In genomic region chr4:7928711-7929505, GRCh38 we compare ENCODE assay signal across 9 cellular contexts. TPM values are rescaled to one million over a fixed set of nuclear protein-coding genes. Genes with fewer than 3 reads are reported as not detected.
A peak's percentile ranks its signal among the peaks of the same experiment; 100 is the strongest.
DNase-seq lines count a peak whose midpoint lies in the region; ATAC-seq and TF ChIP-seq lines count a peak whose summit lies in the region.
"Had no signal": no experiment of that assay in that cellular context is flagged by ENCODE, and none has a peak within 500 bp of the region (broad histone marks: within the 10 kb centered on the region; RNA-seq: fewer than 3 reads in every experiment).

No MANE protein-coding gene starts in this region.

- H4K20me1 ChIP-seq in osteoblast (ENCODE audit: insufficient read depth, low read length), result peaks cover 81% of the 10 kb centered on the region

- H3K27me3 ChIP-seq in osteoblast (ENCODE audit: insufficient read depth, low read length), result no peaks in the 10 kb centered on the region

- peaks cover 99% of the 10 kb centered on the region for H3K79me2 ChIP-seq in osteoblast (ENCODE audit: insufficient read depth, low read length)

- peaks cover 51% of the 10 kb centered on the region for H3K36me3 ChIP-seq in osteoblast (ENCODE audit: insufficient read depth, low read length)

- no peak for ATAC-seq in GM18867 (IDR thresholded peaks at IDR 0.05; ENCODE audit: unreplicated experiment)

- H3K4me3 ChIP-seq in fibroblast of pulmonary artery (replicated peaks; ENCODE audit: low read depth, low read length) (no peak overlapping the region), osteoblast (ENCODE audit: insufficient read depth, low read length) (no peak overlapping the region)

- H2AFZ ChIP-seq in osteoblast (ENCODE audit: low read length), result no peak overlapping the region

- peak; percentile 45 for DNase-seq in ELR (ENCODE audit: low read depth)
- DNase-seq in SW480 (ENCODE audit: low spot score), result peak; percentile 28
- DNase-seq in fibroblast of pulmonary artery (ENCODE audit: low read depth), result no peak
- DNase-seq in osteoblast (ENCODE audit: insufficient read length, low spot score, missing footprints), result no peak
- no peak for DNase-seq in activated T-cell treated with anti-CD3 and anti-CD28 coated beads, Interleukin-2, amount 50 U/mL, for 48 hours
- DNase-seq in germinal center (ENCODE audit: low spot score), result no peak
- no peak for DNase-seq in KBM-7
- DNase-seq: OCI-M1 had no signal

- TF ChIP-seq CTCF in fibroblast of pulmonary artery (IDR thresholded peaks at IDR 0.05; ENCODE audit: low read length, missing control alignments) (peak; percentile 22), osteoblast (IDR thresholded peaks at IDR 0.05; ENCODE audit: extremely low read depth, low read depth, low read length) (peak; percentile 36)

- H3K4me2 ChIP-seq in osteoblast (ENCODE audit: insufficient read depth, low read length), result no peak overlapping the region

- in situ Hi-C loops in KBM-7 (cut with MboI; ENCODE audit: low pct_unique_long_range_greater_than_20kb, low sequenced_read_pairs), result no loop called here

- H3K27ac ChIP-seq in osteoblast (ENCODE audit: low read depth, low read length), result peak overlapping the region; percentile 3

- no peaks in the 10 kb centered on the region for H3K9me3 ChIP-seq in osteoblast (ENCODE audit: low read depth, low read length)

- H3K4me1 ChIP-seq in osteoblast (ENCODE audit: insufficient read depth, low read length), result peaks cover 58% of the 10 kb centered on the region

RNA-seq across cellular contexts. Expression of gene AFAP1, which starts 10.8 kb away (rescaled TPM):
- 101 and 106 TPM in 2 replicates for total RNA-seq in osteoblast

Comparison
In these comparisons a context has a peak if more than half of its experiments do, and no peak if none do; other contexts are left out.
1. DNase-seq: peak in ELR (single experiment) and SW480 (single experiment); none in fibroblast of pulmonary artery (single experiment), osteoblast (single experiment), activated T-cell treated with anti-CD3 and anti-CD28 coated beads, Interleukin-2, amount 50 U/mL, for 48 hours (0 of 2), germinal center (single experiment) and KBM-7 (single experiment).